ENCODE assay signal across 11 cellular contexts in the genomic region with DNA sequence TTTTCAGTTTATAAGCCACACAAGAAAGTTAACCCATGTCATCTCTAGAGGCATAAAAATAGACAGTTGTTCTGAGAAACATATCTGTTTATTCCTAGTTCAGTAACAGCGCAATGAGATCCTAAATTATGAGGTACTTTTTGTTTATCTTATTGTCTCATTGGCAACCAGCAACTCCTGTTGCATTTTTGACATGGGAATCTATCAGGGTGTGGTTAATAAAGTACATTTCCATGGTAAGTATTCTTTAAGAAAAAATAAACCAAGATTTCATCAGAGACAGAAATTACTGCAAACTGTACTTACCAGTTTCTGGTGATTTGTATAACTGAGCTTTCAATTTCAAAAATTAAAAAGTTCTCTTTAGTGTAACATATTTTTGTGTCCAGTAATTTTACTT. TPM values are rescaled to one million over a fixed set of nuclear protein-coding genes. Genes with fewer than 3 reads are reported as not detected.
DNase-seq lines count a peak whose midpoint lies in the region; ATAC-seq, FAIRE-seq and TF ChIP-seq lines count a peak whose summit lies in the region.
"Had no signal": no experiment of that assay in that cellular context is flagged by ENCODE, and none has a peak within 500 bp of the region (broad histone marks: within the 10 kb centered on the region; RNA-seq: fewer than 3 reads in every experiment).

No MANE protein-coding gene starts in this region.

- no peak overlapping the region for H2AK5ac ChIP-seq in mesenchymal stem cell (ENCODE audit: low read length, severe bottlenecking)

- peaks cover 54% of the 10 kb centered on the region for H3K79me2 ChIP-seq in ACC112 (ENCODE audit: control insufficient read depth, insufficient read depth, low read length, unreplicated experiment)

- TF ChIP-seq POLR2A in H54 (IDR thresholded peaks at IDR 0.05; ENCODE audit: low read depth, low read length): no peak
- no peak for TF ChIP-seq POLR2A in breast epithelium (IDR thresholded peaks at IDR 0.05)

- H2AFZ ChIP-seq in ACC112 (ENCODE audit: low read length, unreplicated experiment): no peak overlapping the region
- no peak overlapping the region for H2AFZ ChIP-seq in mesenchymal stem cell (ENCODE audit: low read depth, low read length)

- H3K4me3 ChIP-seq in ACC112 (ENCODE audit: low read depth, low read length) (peak overlapping the region; percentile 75), breast epithelium (peak overlapping the region; percentile 9 to 34 (median 23)), mesenchymal stem cell (ENCODE audit: insufficient read depth in 1 of 2, low read depth in 1 of 2, low read length in 2 of 2) (peak overlapping the region in 1 of 2 experiments; percentile 64)
- H3K4me3 ChIP-seq: BLaER1, body of pancreas had no signal

- H3K9me3 ChIP-seq in breast epithelium (no peaks in the 10 kb centered on the region), mesenchymal stem cell (ENCODE audit: control insufficient read depth, low read length) (no peaks in the 10 kb centered on the region)
- H3K9me3 ChIP-seq: BLaER1, body of pancreas had no signal

- no peak for TF ChIP-seq CTCF in breast epithelium (IDR thresholded peaks at IDR 0.05)

- H4K8ac ChIP-seq in mesenchymal stem cell (ENCODE audit: low read length): no peak overlapping the region

- H3K27me3 ChIP-seq in ACC112 (ENCODE audit: insufficient read depth, low read length) (no peaks in the 10 kb centered on the region), breast epithelium (no peaks in the 10 kb centered on the region), mesenchymal stem cell (ENCODE audit: control insufficient read depth in 1 of 2, insufficient read depth in 1 of 2, low read length in 2 of 2) (no peaks in the 10 kb centered on the region)
- H3K27me3 ChIP-seq: BLaER1, body of pancreas had no signal

- H3K4me1 ChIP-seq in ACC112 (ENCODE audit: control insufficient read depth, insufficient read depth, low read length, unreplicated experiment): peaks cover 39% of the 10 kb centered on the region
- peaks cover 4 to 10% of the 10 kb centered on the region in 2 donors for H3K4me1 ChIP-seq in breast epithelium
- peaks cover 5% of the 10 kb centered on the region for H3K4me1 ChIP-seq in mesenchymal stem cell (ENCODE audit: control insufficient read depth, insufficient read depth, low read depth, low read length)
- H3K4me1 ChIP-seq: BLaER1 had no signal

- no peak overlapping the region for H3K14ac ChIP-seq in mesenchymal stem cell (ENCODE audit: low read length in 2 of 2)

- H3K4ac ChIP-seq in mesenchymal stem cell (ENCODE audit: low read depth in 1 of 2, low read length in 2 of 2): no peak overlapping the region

- peak; percentile 91 for FAIRE-seq in H54 (lab: Jason Lieb, UNC)

- WGBS in mesenchymal stem cell: no CpG with 5 or more reads among the region's 1 CpG

- no peak overlapping the region for H2BK12ac ChIP-seq in mesenchymal stem cell (ENCODE audit: low read length in 2 of 2)

- no peak overlapping the region for H4K91ac ChIP-seq in mesenchymal stem cell (ENCODE audit: low read length)

- H3K9ac ChIP-seq in mesenchymal stem cell (ENCODE audit: low read length): peak overlapping the region; percentile 96
- H3K9ac ChIP-seq: BLaER1 had no signal

- H3K27ac ChIP-seq in ACC112 (ENCODE audit: low read depth, low read length) (peak overlapping the region; percentile 94), breast epithelium (peak overlapping the region; percentile 37 to 64), mesenchymal stem cell (ENCODE audit: low read length, poor library complexity, severe bottlenecking) (no peak overlapping the region)
- H3K27ac ChIP-seq: BLaER1, body of pancreas had no signal

- no peak overlapping the region for H3K23ac ChIP-seq in mesenchymal stem cell (ENCODE audit: low read length in 2 of 2)

- DNase-seq in H54 (ENCODE audit: insufficient read length, low spot score) (no peak), breast epithelium (ENCODE audit: low spot score in 2 of 2) (no peak), mesenchymal stem cell (no peak), NCI-H2107 treated with DMSO at 0.1 percent for 48 hours (lab: John Stamatoyannopoulos, UW; ENCODE audit: unreplicated experiment) (no peak), occipital lobe (lab: John Stamatoyannopoulos, UW) (no peak)
- DNase-seq: body of pancreas, NCI-H2171 had no signal

- no peak overlapping the region for H2BK120ac ChIP-seq in mesenchymal stem cell (ENCODE audit: low read depth, low read length)

- H2BK15ac ChIP-seq in mesenchymal stem cell (ENCODE audit: low read depth, poor library complexity, severe bottlenecking): no peak overlapping the region

- no peak overlapping the region for H2BK5ac ChIP-seq in mesenchymal stem cell (ENCODE audit: low read depth, low read length, poor library complexity, severe bottlenecking)

- no peak overlapping the region for H3K18ac ChIP-seq in mesenchymal stem cell (ENCODE audit: low read depth in 1 of 2, low read length in 2 of 2)

- H3K79me1 ChIP-seq in mesenchymal stem cell (replicated peaks; ENCODE audit: low read length, poor library complexity, severe bottlenecking): peaks cover 32% of the 10 kb centered on the region

- H3K36me3 ChIP-seq in ACC112 (ENCODE audit: insufficient read depth, low read length) (peaks cover 13% of the 10 kb centered on the region), breast epithelium (no peaks in the 10 kb centered on the region), mesenchymal stem cell (ENCODE audit: control insufficient read depth in 1 of 2, insufficient read depth in 2 of 2, low read depth in 1 of 2, low read length in 2 of 2) (peaks cover 0 to 22% of the 10 kb centered on the region in 2 experiments)
- H3K36me3 ChIP-seq: BLaER1 had no signal

- no peak overlapping the region for H3K4me2 ChIP-seq in mesenchymal stem cell (ENCODE audit: low read length, poor library complexity, severe bottlenecking)
- H3K4me2 ChIP-seq: BLaER1 had no signal

- ATAC-seq in HG02642 (IDR thresholded peaks at IDR 0.05; ENCODE audit: poor library complexity, unreplicated experiment) (no peak), GM21576 (IDR thresholded peaks at IDR 0.05; ENCODE audit: unreplicated experiment) (no peak)
- ATAC-seq: body of pancreas had no signal

- intact Hi-C loops in breast epithelium (cut with DNase I; ENCODE audit: low total_unique reads): no loop called here

RNA-seq across cellular contexts. Expression of gene FAS, which starts 9.0 kb away (rescaled TPM):
- 10 to 100 TPM; 26.9 to 51.5 (median 47.3) TPM for total RNA-seq in breast epithelium
- 16.2 TPM for polyA plus RNA-seq in mesenchymal stem cell (2013, experiment 1 of 2)
- 18.1 TPM for polyA plus RNA-seq in mesenchymal stem cell (2013, experiment 2 of 2)
- total RNA-seq in occipital lobe: 2.2 TPM

RNA-seq across cellular contexts. Expression of gene ACTA2, which starts 47.1 kb away (rescaled TPM):
- total RNA-seq in breast epithelium (1,000 to 10,000 TPM in 2 of 3 donors, 10 to 100 TPM in 1; 87.9 to 1,054 (median 1,036) TPM), occipital lobe (14.3 TPM)
- 390 TPM for polyA plus RNA-seq in mesenchymal stem cell (2013, experiment 1 of 2)
- 385 TPM for polyA plus RNA-seq in mesenchymal stem cell (2013, experiment 2 of 2)
